In the genomic region with DNA sequence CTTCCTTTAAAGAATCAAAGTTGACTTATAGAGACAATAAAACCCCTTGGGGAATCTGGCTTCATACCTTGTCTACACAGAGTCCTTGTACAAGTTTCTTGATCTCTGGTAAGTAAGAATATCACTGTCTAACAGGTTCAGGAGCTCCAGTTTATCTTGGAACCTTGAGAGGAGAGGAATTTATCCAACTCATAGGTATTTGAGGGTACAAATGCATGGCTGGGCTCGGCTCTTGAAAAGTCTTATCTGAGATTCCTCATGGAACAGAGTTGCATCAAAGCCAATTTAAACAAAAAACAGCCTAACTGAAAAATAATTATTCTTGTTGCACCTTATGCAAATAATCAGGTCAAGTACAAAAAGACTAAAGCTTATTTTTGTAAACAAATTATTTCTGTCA, we compare ENCODE assay signal across 10 cellular contexts. TPM values are rescaled to one million over a fixed set of nuclear protein-coding genes. Genes with fewer than 3 reads are reported as not detected.
"Had no signal": no experiment of that assay in that cellular context is flagged by ENCODE, and none has a peak within 500 bp of the region (broad histone marks: within the 10 kb centered on the region; RNA-seq: fewer than 3 reads in every experiment).

No MANE protein-coding gene starts in this region.

- H3K27ac Mint-ChIP-seq: IgD-negative memory B cell had no signal

- DNase-seq: IMR-90, KBM-7, KG1 had no signal

- ATAC-seq: HepG2, K562 had no signal

- H3K36me3 Mint-ChIP-seq: IgD-negative memory B cell had no signal

- H3K27ac ChIP-seq: HL-60 had no signal

- FAIRE-seq: HepG2, HTR-8/SVneo, K562 had no signal

- H3K4me3 ChIP-seq: K562 had no signal

- H3K4me3 Mint-ChIP-seq: IgD-negative memory B cell had no signal

RNA-seq across cellular contexts. Expression of a gene that starts 33.4 kb away (rescaled TPM):
- total RNA-seq: HepG2, HT-29, HT1080, IMR-90 had no signal
- polyA plus RNA-seq: HepG2, IgD-negative memory B cell, IMR-90 had no signal
